Comparison of ENCODE assay signal across 8 cellular contexts in genomic region chr9:27528886-27529315, GRCh38. TPM values are rescaled to one million over a fixed set of nuclear protein-coding genes. Genes with fewer than 3 reads are reported as not detected.
A peak's percentile ranks its signal among the peaks of the same experiment; 100 is the strongest.
DNase-seq lines count a peak whose midpoint lies in the region; ATAC-seq, FAIRE-seq and TF ChIP-seq lines count a peak whose summit lies in the region.

No MANE protein-coding gene starts in this region.

- no peaks in the 10 kb centered on the region for H3F3A ChIP-seq in PC-9 (ENCODE audit: insufficient read depth, low read depth)

- H3K9me3 ChIP-seq in PC-9 (ENCODE audit: insufficient read depth, low read depth) (no peaks in the 10 kb centered on the region), heart left ventricle (no peaks in the 10 kb centered on the region)

- intact Hi-C loops in PC-9 (cut with micrococcal nuclease; ENCODE audit: unreplicated experiment) (loop anchor here (1.0 to 2.0 kb wide), 3 partner anchors 102 to 196 kb away; no protein-coding TSS in a partner anchor), heart left ventricle (cut with DNase I) (loop anchor here (1.0 to 10.0 kb wide), 10 partner anchors 54 to 574 kb away; partner anchors contain the start of gene IFT74 (in 1 of the 10))

- no peak overlapping the region for H3K27ac Mint-ChIP-seq in activated naive CD8-positive, alpha-beta T cell

- TF ChIP-seq POLR2A in GM12892 (IDR thresholded peaks at IDR 0.05; ENCODE audit: low read depth, low read length) (no peak), heart left ventricle (IDR thresholded peaks at IDR 0.05) (no peak)

- no peaks in the 10 kb centered on the region for H3K27me3 Mint-ChIP-seq in activated naive CD8-positive, alpha-beta T cell

- H4K20me1 ChIP-seq in PC-9 (ENCODE audit: insufficient read depth), result no peaks in the 10 kb centered on the region

- peaks cover 12% of the 10 kb centered on the region for H3K4me1 Mint-ChIP-seq in activated naive CD8-positive, alpha-beta T cell (ENCODE audit: low read depth)

- H3K4me3 Mint-ChIP-seq in activated naive CD8-positive, alpha-beta T cell, result peak overlapping the region; percentile 91

- H2AFZ ChIP-seq in PC-9, result peak overlapping the region; percentile 75

- no peaks in the 10 kb centered on the region for H3K79me2 ChIP-seq in PC-9 (ENCODE audit: low read depth)

- H3K9me3 Mint-ChIP-seq in activated naive CD8-positive, alpha-beta T cell (ENCODE audit: low read depth), result no peaks in the 10 kb centered on the region

- H3K4me3 ChIP-seq in PC-9 (peak overlapping the region; percentile 75), heart left ventricle (peak overlapping the region; percentile 67 to 93 (median 80))

- TF ChIP-seq CTCF in PC-9 (conservative IDR thresholded peaks at IDR 0.05) (no peak), heart left ventricle (IDR thresholded peaks at IDR 0.05) (peak in 1 of 12 donors; percentile 6)

- FAIRE-seq in GM12892 (lab: Jason Lieb, UNC), result peak; percentile 27

- H3K9me2 ChIP-seq in PC-9 (ENCODE audit: insufficient read depth), result no peaks in the 10 kb centered on the region

- peak overlapping the region; percentile 83 for H3K4me2 ChIP-seq in PC-9

- POLR2A ChIA-PET in PC-9 (lab: Charles Lee; ENCODE audit: unreplicated experiment), result interaction anchor here (0.6 kb wide), 1 partner anchor 18 kb away, joined by 6 read pairs; no protein-coding TSS in a partner anchor

- ATAC-seq in HG02588 (IDR thresholded peaks at IDR 0.05; ENCODE audit: unreplicated experiment) (peak; percentile 34), heart left ventricle (peak; percentile 53 to 75 (median 62))

- 0 out of 2 replicates have a peak, but pooled peaks cover 3% of the 10 kb centered on the region for H3K27me3 ChIP-seq in PC-9 (ENCODE audit: insufficient read depth, low read depth)
- H3K27me3 ChIP-seq in heart left ventricle, result no peaks in the 10 kb centered on the region

- DNase-seq in GM12892 (ENCODE audit: insufficient read length), result peak; percentile 44
- peak in 1 of 2 experiments; percentile 28 for DNase-seq in PC-9
- DNase-seq in heart left ventricle, result peak; percentile 33 to 64 (median 54)
- DNase-seq in pons (ENCODE audit: low spot score), result peak; percentile 43
- DNase-seq in amniotic stem cell (lab: John Stamatoyannopoulos, UW), result no peak
- DNase-seq in GOT3 (lab: John Stamatoyannopoulos, UW), result no peak

- H3K4me1 ChIP-seq in PC-9 (replicated peaks; ENCODE audit: insufficient read depth) (no peaks in the 10 kb centered on the region), heart left ventricle (peaks cover 0 to 32% (median 5%) of the 10 kb centered on the region in 12 donors)

- H3K36me3 ChIP-seq in PC-9 (ENCODE audit: low read depth), result no peaks in the 10 kb centered on the region
- no peaks in the 10 kb centered on the region for H3K36me3 ChIP-seq in heart left ventricle

- BruUV-seq in PC-9 (replicated peaks; lab: Mats Ljungman, UMichigan), result TSS peak; percentile 59

- H3K27ac ChIP-seq in PC-9, result no peak overlapping the region
- H3K27ac ChIP-seq in heart left ventricle, result peak overlapping the region; percentile 17 to 92 (median 74)

- CTCF ChIA-PET in PC-9 (lab: Charles Lee), result interaction anchor here (0.6 to 1.5 kb wide), 2 partner anchors 196 to 425 kb away, joined by 4 to 9 read pairs; no protein-coding TSS in a partner anchor

- WGBS in heart left ventricle, 4 donors, result 0% methylated on average over 21 to 25 of the region's 25 CpGs

- H3K36me3 Mint-ChIP-seq in activated naive CD8-positive, alpha-beta T cell, result peaks cover 2% of the 10 kb centered on the region

RNA-seq across cellular contexts. Expression of gene MOB3B, which starts 0.7 kb away (rescaled TPM):
- 0.06 TPM for polyA plus RNA-seq in GM12892 (2012; ENCODE audit: missing spikeins)
- total RNA-seq in PC-9 (2021) (2.7 and 4.4 TPM in 2 replicates), heart left ventricle (1 to 10 TPM in 8 of 9 donors, under 1 TPM in 1; 0.54 to 2.8 (median 2.1) TPM)
- under 1 TPM; 0.42 to 0.95 TPM for polyA plus RNA-seq in heart left ventricle

RNA-seq across cellular contexts. Expression of gene IFNK, which starts 4.8 kb away (rescaled TPM):
- 0.32 TPM for polyA plus RNA-seq in GM12892 (2012; ENCODE audit: missing spikeins)
- total RNA-seq in PC-9 (2021), result not detected in 2 replicates
- total RNA-seq in heart left ventricle, result not detected
- not detected for polyA plus RNA-seq in heart left ventricle

RNA-seq across cellular contexts. Expression of gene C9orf72, which starts 44.4 kb away (rescaled TPM):
- 10.0 TPM for polyA plus RNA-seq in GM12892 (2012; ENCODE audit: missing spikeins)
- total RNA-seq in PC-9 (2021), result 4.4 and 4.9 TPM in 2 replicates
- 10 to 100 TPM in 8 of 9 donors, 1 to 10 TPM in 1; 9.6 to 27.2 (median 15.7) TPM for total RNA-seq in heart left ventricle
- polyA plus RNA-seq in heart left ventricle, result 1 to 10 TPM; 7.2 to 9.9 TPM

Comparison
In these comparisons a context has a peak if more than half of its experiments do, and no peak if none do; other contexts are left out.
1. DNase-seq: peak in GM12892 (single experiment), heart left ventricle (5 of 5) and pons (single experiment); none in amniotic stem cell (single experiment) and GOT3 (single experiment).